In the genomic region with DNA sequence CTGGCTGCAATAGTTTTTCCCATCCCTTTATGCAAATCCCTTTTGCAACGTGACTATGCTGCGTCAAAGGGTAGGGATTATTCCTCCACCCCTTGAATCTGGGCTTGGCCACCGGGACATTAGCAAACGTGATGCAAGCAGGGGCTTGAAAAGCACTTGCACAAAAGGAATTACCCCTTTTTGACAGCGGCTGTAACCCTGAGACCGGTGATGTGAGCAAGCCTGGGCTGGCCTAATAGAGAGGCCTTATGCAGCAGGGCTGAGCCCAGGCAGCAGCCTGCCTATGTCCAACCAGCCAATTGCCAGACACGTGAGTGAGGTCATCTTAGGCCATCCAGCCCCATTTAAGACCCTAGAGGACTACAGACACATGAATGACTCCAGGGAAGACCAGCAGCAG, we compare ENCODE assay signal across 1 cellular context.
TF ChIP-seq lines count a peak whose summit lies in the region.

No MANE protein-coding gene starts in this region.

TF ChIP-seq in WTC11, 78 proteins besides CTCF, POLR2A, EP300 and RAD21 (continued from another document):
- no peak for TF ChIP-seq NR3C1 (CRISPR knock-in tag; conservative IDR thresholded peaks at IDR 0.05; ENCODE audit: low read depth)
- TF ChIP-seq CREM (CRISPR knock-in tag; IDR thresholded peaks at IDR 0.05) = no peak
- TF ChIP-seq, protein P1, sequence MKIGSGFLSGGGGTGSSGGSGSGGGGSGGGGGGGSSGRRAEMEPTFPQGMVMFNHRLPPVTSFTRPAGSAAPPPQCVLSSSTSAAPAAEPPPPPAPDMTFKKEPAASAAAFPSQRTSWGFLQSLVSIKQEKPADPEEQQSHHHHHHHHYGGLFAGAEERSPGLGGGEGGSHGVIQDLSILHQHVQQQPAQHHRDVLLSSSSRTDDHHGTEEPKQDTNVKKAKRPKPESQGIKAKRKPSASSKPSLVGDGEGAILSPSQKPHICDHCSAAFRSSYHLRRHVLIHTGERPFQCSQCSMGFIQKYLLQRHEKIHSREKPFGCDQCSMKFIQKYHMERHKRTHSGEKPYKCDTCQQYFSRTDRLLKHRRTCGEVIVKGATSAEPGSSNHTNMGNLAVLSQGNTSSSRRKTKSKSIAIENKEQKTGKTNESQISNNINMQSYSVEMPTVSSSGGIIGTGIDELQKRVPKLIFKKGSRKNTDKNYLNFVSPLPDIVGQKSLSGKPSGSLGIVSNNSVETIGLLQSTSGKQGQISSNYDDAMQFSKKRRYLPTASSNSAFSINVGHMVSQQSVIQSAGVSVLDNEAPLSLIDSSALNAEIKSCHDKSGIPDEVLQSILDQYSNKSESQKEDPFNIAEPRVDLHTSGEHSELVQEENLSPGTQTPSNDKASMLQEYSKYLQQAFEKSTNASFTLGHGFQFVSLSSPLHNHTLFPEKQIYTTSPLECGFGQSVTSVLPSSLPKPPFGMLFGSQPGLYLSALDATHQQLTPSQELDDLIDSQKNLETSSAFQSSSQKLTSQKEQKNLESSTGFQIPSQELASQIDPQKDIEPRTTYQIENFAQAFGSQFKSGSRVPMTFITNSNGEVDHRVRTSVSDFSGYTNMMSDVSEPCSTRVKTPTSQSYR (CRISPR knock-in tag; IDR thresholded peaks at IDR 0.05) = no peak
- TF ChIP-seq, protein P2, sequence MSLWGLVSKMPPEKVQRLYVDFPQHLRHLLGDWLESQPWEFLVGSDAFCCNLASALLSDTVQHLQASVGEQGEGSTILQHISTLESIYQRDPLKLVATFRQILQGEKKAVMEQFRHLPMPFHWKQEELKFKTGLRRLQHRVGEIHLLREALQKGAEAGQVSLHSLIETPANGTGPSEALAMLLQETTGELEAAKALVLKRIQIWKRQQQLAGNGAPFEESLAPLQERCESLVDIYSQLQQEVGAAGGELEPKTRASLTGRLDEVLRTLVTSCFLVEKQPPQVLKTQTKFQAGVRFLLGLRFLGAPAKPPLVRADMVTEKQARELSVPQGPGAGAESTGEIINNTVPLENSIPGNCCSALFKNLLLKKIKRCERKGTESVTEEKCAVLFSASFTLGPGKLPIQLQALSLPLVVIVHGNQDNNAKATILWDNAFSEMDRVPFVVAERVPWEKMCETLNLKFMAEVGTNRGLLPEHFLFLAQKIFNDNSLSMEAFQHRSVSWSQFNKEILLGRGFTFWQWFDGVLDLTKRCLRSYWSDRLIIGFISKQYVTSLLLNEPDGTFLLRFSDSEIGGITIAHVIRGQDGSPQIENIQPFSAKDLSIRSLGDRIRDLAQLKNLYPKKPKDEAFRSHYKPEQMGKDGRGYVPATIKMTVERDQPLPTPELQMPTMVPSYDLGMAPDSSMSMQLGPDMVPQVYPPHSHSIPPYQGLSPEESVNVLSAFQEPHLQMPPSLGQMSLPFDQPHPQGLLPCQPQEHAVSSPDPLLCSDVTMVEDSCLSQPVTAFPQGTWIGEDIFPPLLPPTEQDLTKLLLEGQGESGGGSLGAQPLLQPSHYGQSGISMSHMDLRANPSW (CRISPR knock-in tag; conservative IDR thresholded peaks at IDR 0.05; ENCODE audit: low read depth) = no peak
- TF ChIP-seq, protein P3, sequence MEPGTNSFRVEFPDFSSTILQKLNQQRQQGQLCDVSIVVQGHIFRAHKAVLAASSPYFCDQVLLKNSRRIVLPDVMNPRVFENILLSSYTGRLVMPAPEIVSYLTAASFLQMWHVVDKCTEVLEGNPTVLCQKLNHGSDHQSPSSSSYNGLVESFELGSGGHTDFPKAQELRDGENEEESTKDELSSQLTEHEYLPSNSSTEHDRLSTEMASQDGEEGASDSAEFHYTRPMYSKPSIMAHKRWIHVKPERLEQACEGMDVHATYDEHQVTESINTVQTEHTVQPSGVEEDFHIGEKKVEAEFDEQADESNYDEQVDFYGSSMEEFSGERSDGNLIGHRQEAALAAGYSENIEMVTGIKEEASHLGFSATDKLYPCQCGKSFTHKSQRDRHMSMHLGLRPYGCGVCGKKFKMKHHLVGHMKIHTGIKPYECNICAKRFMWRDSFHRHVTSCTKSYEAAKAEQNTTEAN (CRISPR knock-in tag; IDR thresholded peaks at IDR 0.05) = no peak
- no peak for TF ChIP-seq SOX15 (CRISPR knock-in tag; IDR thresholded peaks at IDR 0.05)
